8 cellular contexts compared by ENCODE assay signal in genomic region chr16:56610017-56610608, GRCh38. TPM values are rescaled to one million over a fixed set of nuclear protein-coding genes. Genes with fewer than 3 reads are reported as not detected.
DNase-seq lines count a peak whose midpoint lies in the region; ATAC-seq and TF ChIP-seq lines count a peak whose summit lies in the region.

No MANE protein-coding gene starts in this region.

- H3K27ac Mint-ChIP-seq in activated T-cell treated with anti-CD3 and anti-CD28 coated beads, Interleukin-2, amount 50 U/mL, for 24 hours, result peak overlapping the region; percentile 93

- peaks cover 11% of the 10 kb centered on the region for H3K36me3 Mint-ChIP-seq in activated T-cell treated with anti-CD3 and anti-CD28 coated beads, Interleukin-2, amount 50 U/mL, for 24 hours (ENCODE audit: low read depth)

- H3K27me3 ChIP-seq in psoas muscle (ENCODE audit: insufficient read depth in 3 of 3, low read length in 2 of 3) (no peaks in the 10 kb centered on the region), aorta (ENCODE audit: control insufficient read depth in 1 of 2, insufficient read depth in 2 of 2, low read length in 1 of 2) (no peaks in the 10 kb centered on the region)

- H3K4me3 ChIP-seq in GM12865 (ENCODE audit: low read depth, low read length) (peak overlapping the region; percentile 69), psoas muscle (peak overlapping the region; percentile 89), aorta (ENCODE audit: low read length in 2 of 2) (no peak overlapping the region)

- TF ChIP-seq CTCF in GM12865 (IDR thresholded peaks at IDR 0.05; ENCODE audit: insufficient read depth, low read depth, low read length, missing control alignments), result no peak
- TF ChIP-seq CTCF in psoas muscle (IDR thresholded peaks at IDR 0.05), result no peak

- H3K4me1 ChIP-seq in psoas muscle, result peaks cover 56% of the 10 kb centered on the region
- peaks cover 0 to 5% of the 10 kb centered on the region in 2 donors for H3K4me1 ChIP-seq in aorta (ENCODE audit: control insufficient read depth in 1 of 2, insufficient read depth in 2 of 2, low read length in 2 of 2)

- DNase-seq in GM12865 (ENCODE audit: low read depth), result peak; percentile 62
- DNase-seq in NOMO-1 treated with dmso at 0.1 percent for 144 hours (lab: John Stamatoyannopoulos, UW; ENCODE audit: unreplicated experiment), result peak; percentile 60
- peak; percentile 75 for DNase-seq in activated T-cell treated with anti-CD3 and anti-CD28 coated beads, Interleukin-2, amount 50 U/mL, for 24 hours
- peak; percentile 82 for DNase-seq in fibroblast of peridontal ligament (ENCODE audit: extremely low read depth)
- DNase-seq in psoas muscle, result peak; percentile 74 to 81
- peak; percentile 70 to 85 for DNase-seq in aorta
- DNase-seq in NCI-H1436 (lab: John Stamatoyannopoulos, UW), result no peak
- DNase-seq in NCI-H1436 treated with DMSO at 0.1 percent for 48 hours (lab: John Stamatoyannopoulos, UW), result no peak

- ATAC-seq in psoas muscle (peak; percentile 12 to 34 (median 26)), aorta (ENCODE audit: low FRiP score) (peak; percentile 2)

- no peaks in the 10 kb centered on the region for H3K27me3 Mint-ChIP-seq in activated T-cell treated with anti-CD3 and anti-CD28 coated beads, Interleukin-2, amount 50 U/mL, for 24 hours

- H3K4me3 Mint-ChIP-seq in activated T-cell treated with anti-CD3 and anti-CD28 coated beads, Interleukin-2, amount 50 U/mL, for 24 hours, result peak overlapping the region; percentile 95

- intact Hi-C loops in psoas muscle (cut with DNase I), result no loop called here
- intact Hi-C loops in aorta (cut with DNase I), result no loop called here

- no peaks in the 10 kb centered on the region for H3K9me3 Mint-ChIP-seq in activated T-cell treated with anti-CD3 and anti-CD28 coated beads, Interleukin-2, amount 50 U/mL, for 24 hours

- H3K9me3 ChIP-seq in psoas muscle (no peaks in the 10 kb centered on the region), aorta (ENCODE audit: control insufficient read depth, low read length) (no peaks in the 10 kb centered on the region)

- WGBS in psoas muscle, 3 donors, result 3 to 7% (median 6%) methylated on average over 10 of the region's 10 CpGs
- 19 to 21% methylated on average over 10 of the region's 10 CpGs for WGBS in aorta, 2 donors

- H3K4me1 Mint-ChIP-seq in activated T-cell treated with anti-CD3 and anti-CD28 coated beads, Interleukin-2, amount 50 U/mL, for 24 hours (ENCODE audit: low read depth), result peaks cover 83% of the 10 kb centered on the region

- peak overlapping the region; percentile 99 for H3K27ac ChIP-seq in psoas muscle
- H3K27ac ChIP-seq in aorta (ENCODE audit: low read depth in 1 of 2, low read length in 2 of 2), result peak overlapping the region; percentile 1 to 97

- H3K36me3 ChIP-seq in psoas muscle (ENCODE audit: insufficient read depth in 1 of 2, low read depth in 1 of 2), result no peaks in the 10 kb centered on the region
- H3K36me3 ChIP-seq in aorta (ENCODE audit: control insufficient read depth in 1 of 2, insufficient read depth in 2 of 2, low read length in 1 of 2), result no peaks in the 10 kb centered on the region

RNA-seq across cellular contexts. Expression of gene MT2A, which starts 1.7 kb away (rescaled TPM):
- total RNA-seq in psoas muscle, result 1,000 to 10,000 TPM in 3 of 4 donors, 100 to 1,000 TPM in 1; 342 to 5,614 (median 2,291) TPM
- polyA plus RNA-seq in psoas muscle, result over 10,000 TPM in 1 of 3 donors, 1,000 to 10,000 TPM in 2; 1,603 to 11,565 (median 3,170) TPM
- 1,000 to 10,000 TPM in 1 of 2 donors, 100 to 1,000 TPM in 1; 146 to 1,375 TPM for total RNA-seq in aorta
- 1,000 to 10,000 TPM in 1 of 2 donors, 100 to 1,000 TPM in 1; 320 to 1,681 TPM for polyA plus RNA-seq in aorta

RNA-seq across cellular contexts. Expression of gene MT1E, which starts 15.5 kb away (rescaled TPM):
- total RNA-seq in psoas muscle, result 100 to 1,000 TPM in 2 of 4 donors, 10 to 100 TPM in 2; 44.1 to 669 (median 256) TPM
- 100 to 1,000 TPM; 122 to 556 (median 477) TPM for polyA plus RNA-seq in psoas muscle
- 100 to 1,000 TPM in 1 of 2 donors, 10 to 100 TPM in 1; 47.8 to 355 TPM for total RNA-seq in aorta
- polyA plus RNA-seq in aorta, result 100 to 1,000 TPM; 185 to 606 TPM

RNA-seq across cellular contexts. Expression of gene MT3, which starts 20.8 kb away (rescaled TPM):
- total RNA-seq in psoas muscle (10 to 100 TPM in 1 of 4 donors, 1 to 10 TPM in 1, under 1 TPM in 1, not detected in 1; 0.57 to 10.5 (median 5.9) TPM), aorta (1 to 10 TPM in 1 of 2 donors, not detected in 1; 1.6 TPM)
- polyA plus RNA-seq in psoas muscle (1 to 10 TPM in 2 of 3 donors, under 1 TPM in 1; 0.80 to 7.3 (median 2.5) TPM), aorta (not detected)

RNA-seq across cellular contexts. Expression of gene MT1M, which starts 22.3 kb away (rescaled TPM):
- total RNA-seq in psoas muscle (100 to 1,000 TPM in 1 of 4 donors, 10 to 100 TPM in 1, 1 to 10 TPM in 2; 1.4 to 288 (median 12.8) TPM), aorta (100 to 1,000 TPM in 1 of 2 donors, 10 to 100 TPM in 1; 11.8 to 129 TPM)
- polyA plus RNA-seq in psoas muscle (100 to 1,000 TPM in 2 of 3 donors, 10 to 100 TPM in 1; 21.8 to 569 (median 300) TPM), aorta (10 to 100 TPM; 40.1 to 72.2 TPM)

RNA-seq across cellular contexts. Expression of gene MT1A, which starts 28.4 kb away (rescaled TPM):
- total RNA-seq in psoas muscle, result 1,000 to 10,000 TPM in 1 of 4 donors, 10 to 100 TPM in 1, 1 to 10 TPM in 2; 4.0 to 1,028 (median 22.4) TPM
- polyA plus RNA-seq in psoas muscle, result 1,000 to 10,000 TPM in 2 of 3 donors, 100 to 1,000 TPM in 1; 128 to 4,396 (median 1,331) TPM
- 10 to 100 TPM in 1 of 2 donors, 1 to 10 TPM in 1; 4.6 to 82.2 TPM for total RNA-seq in aorta
- 10 to 100 TPM in 1 of 2 donors, 1 to 10 TPM in 1; 7.0 to 16.2 TPM for polyA plus RNA-seq in aorta

Comparison
In these comparisons a context has a peak if more than half of its experiments do, and no peak if none do; other contexts are left out.
1. DNase-seq: peak in GM12865 (single experiment), NOMO-1 treated with dmso at 0.1 percent for 144 hours (single experiment), activated T-cell treated with anti-CD3 and anti-CD28 coated beads, Interleukin-2, amount 50 U/mL, for 24 hours (single experiment), fibroblast of peridontal ligament (single experiment), psoas muscle (2 of 2) and aorta (2 of 2); none in NCI-H1436 (single experiment) and NCI-H1436 treated with DMSO at 0.1 percent for 48 hours (single experiment).
2. H3K4me3 ChIP-seq: peak in GM12865 (single experiment) and psoas muscle (single experiment); none in aorta (0 of 2).